Comparison of ENCODE assay signal across 33 cellular contexts in genomic region chr2:2916621-2917020, GRCh38.
DNase-seq lines count a peak whose midpoint lies in the region; TF ChIP-seq lines count a peak whose summit lies in the region.
"Had no signal": no experiment of that assay in that cellular context is flagged by ENCODE, and none has a peak within 500 bp of the region (broad histone marks: within the 10 kb centered on the region; RNA-seq: fewer than 3 reads in every experiment).

No MANE protein-coding gene starts in this region.

- no peak for TF ChIP-seq CTCF in esophagus muscularis mucosa (IDR thresholded peaks at IDR 0.05)
- TF ChIP-seq CTCF in vagina (IDR thresholded peaks at IDR 0.05), result no peak
- no peak for TF ChIP-seq CTCF in esophagus squamous epithelium (IDR thresholded peaks at IDR 0.05)

- H3K27ac ChIP-seq in esophagus muscularis mucosa (replicated peaks in 1 of 4) (no peak overlapping the region), vagina (no peak overlapping the region), esophagus squamous epithelium (no peak overlapping the region)
- H3K27ac ChIP-seq: 22Rv1; A549; BLaER1; BLaER1 treated with 17β-estradiol and CSF1 and Interleukin-3, amounts not matched to agents 10 nM and 100 nM; C4-2B had no signal

- H3K9me3 ChIP-seq in esophagus muscularis mucosa, result peaks cover 0 to 10% (median 3%) of the 10 kb centered on the region in 4 donors
- peaks cover 11% of the 10 kb centered on the region for H3K9me3 ChIP-seq in vagina
- H3K9me3 ChIP-seq in esophagus squamous epithelium, result peaks cover 0 to 4% (median 0%) of the 10 kb centered on the region in 3 donors
- H3K9me3 ChIP-seq: BE2C, BLaER1, Caco-2 had no signal

- intact Hi-C loops in esophagus muscularis mucosa (cut with DNase I), result no loop called here
- intact Hi-C loops in vagina (cut with DNase I), result no loop called here
- intact Hi-C loops in esophagus squamous epithelium (cut with DNase I), result no loop called here

- H3K4me3 ChIP-seq in esophagus muscularis mucosa, result no peak overlapping the region
- no peak overlapping the region for H3K4me3 ChIP-seq in vagina
- no peak overlapping the region for H3K4me3 ChIP-seq in esophagus squamous epithelium
- H3K4me3 ChIP-seq: A549; BLaER1; BLaER1 treated with 17β-estradiol and CSF1 and Interleukin-3, amounts not matched to agents 10 nM and 100 nM had no signal

- H3K36me3 ChIP-seq in esophagus muscularis mucosa (no peaks in the 10 kb centered on the region), vagina (no peaks in the 10 kb centered on the region), esophagus squamous epithelium (no peaks in the 10 kb centered on the region)
- H3K36me3 ChIP-seq: BE2C; BLaER1; BLaER1 treated with 17β-estradiol and CSF1 and Interleukin-3, amounts not matched to agents 10 nM and 100 nM had no signal

- peaks cover 0 to 10% (median 0%) of the 10 kb centered on the region in 4 donors for H3K27me3 ChIP-seq in esophagus muscularis mucosa
- H3K27me3 ChIP-seq in vagina, result no peaks in the 10 kb centered on the region
- no peaks in the 10 kb centered on the region for H3K27me3 ChIP-seq in esophagus squamous epithelium
- H3K27me3 ChIP-seq: BE2C; BLaER1; BLaER1 treated with 17β-estradiol and CSF1 and Interleukin-3, amounts not matched to agents 10 nM and 100 nM had no signal

- no peak for TF ChIP-seq POLR2A in esophagus muscularis mucosa (IDR thresholded peaks at IDR 0.05; ENCODE audit: low read depth)
- TF ChIP-seq POLR2A in vagina (IDR thresholded peaks at IDR 0.05), result no peak
- no peak for TF ChIP-seq POLR2A in esophagus squamous epithelium (IDR thresholded peaks at IDR 0.05)

- DNase-seq in activated effector memory CD4-positive, alpha-beta T cell treated with anti-CD3 and anti-CD28 coated beads, Interleukin-2, amount 50 U/mL, for 16 hours, result peak; percentile 12
- DNase-seq in activated effector memory CD4-positive, alpha-beta T cell treated with Interleukin-2 at 50 U/mL for 16 hours, result no peak
- DNase-seq in esophagus muscularis mucosa (ENCODE audit: extremely low spot score), result peak; percentile 74
- peak; percentile 20 for DNase-seq in islet precursor cell
- DNase-seq in vagina (ENCODE audit: extremely low spot score in 2 of 2), result peak; percentile 10 to 81
- no peak for DNase-seq in esophagus squamous epithelium (lab: John Stamatoyannopoulos, UW)
- DNase-seq in NCI-H187 (lab: John Stamatoyannopoulos, UW), result no peak
- DNase-seq in SKM-1 treated with dmso at 0.1 percent for 144 hours (lab: John Stamatoyannopoulos, UW; ENCODE audit: unreplicated experiment), result no peak
- DNase-seq: 8988T; ACHN; AML-193; BE2C; C1 segment of cervical spinal cord; Caco-2; Calu3; CD4-positive, alpha-beta memory T cell; CD4-positive, alpha-beta T cell; CD4-positive, CD25-positive, alpha-beta regulatory T cell; CD8-positive, alpha-beta memory T cell; CD8-positive, alpha-beta T cell; COR-L47; DMS 273 treated with DMSO at 0.1 percent for 48 hours; DMS153; DMS53; DMS79; DMS79 treated with DMSO at 0.1 percent for 48 hours; DND-41; EL had no signal

- no peak for TF ChIP-seq EP300 in esophagus muscularis mucosa (IDR thresholded peaks at IDR 0.05)

- no peaks in the 10 kb centered on the region for H3K4me1 ChIP-seq in esophagus muscularis mucosa
- no peaks in the 10 kb centered on the region for H3K4me1 ChIP-seq in vagina
- no peaks in the 10 kb centered on the region for H3K4me1 ChIP-seq in esophagus squamous epithelium
- H3K4me1 ChIP-seq: A549; BLaER1; BLaER1 treated with 17β-estradiol and CSF1 and Interleukin-3, amounts not matched to agents 10 nM and 100 nM; Caco-2 had no signal

- 86% methylated on average over 5 of the region's 5 CpGs for WGBS in esophagus muscularis mucosa
- WGBS in esophagus squamous epithelium, 2 donors, result 75 to 80% methylated on average over 5 of the region's 5 CpGs

Comparison
In these comparisons a context has a peak if more than half of its experiments do, and no peak if none do; other contexts are left out.
1. DNase-seq: peak in activated effector memory CD4-positive, alpha-beta T cell treated with anti-CD3 and anti-CD28 coated beads, Interleukin-2, amount 50 U/mL, for 16 hours (single experiment), esophagus muscularis mucosa (single experiment), islet precursor cell (single experiment) and vagina (2 of 2); none in activated effector memory CD4-positive, alpha-beta T cell treated with Interleukin-2 at 50 U/mL for 16 hours (single experiment), esophagus squamous epithelium (single experiment), NCI-H187 (0 of 2) and SKM-1 treated with dmso at 0.1 percent for 144 hours (single experiment).